ENCODE assay signal across 8 cellular contexts in genomic region chr11:3866206-3866605, GRCh38. TPM values are rescaled to one million over a fixed set of nuclear protein-coding genes. Genes with fewer than 3 reads are reported as not detected.
DNase-seq lines count a peak whose midpoint lies in the region; ATAC-seq and TF ChIP-seq lines count a peak whose summit lies in the region.

No MANE protein-coding gene starts in this region.

- H3K14ac ChIP-seq in mesenchymal stem cell (ENCODE audit: low read length in 2 of 2): no peak overlapping the region

- H3K4me3 ChIP-seq in CD4-positive, alpha-beta memory T cell (ENCODE audit: low read length in 2 of 2): no peak overlapping the region
- H3K4me3 ChIP-seq in mesenchymal stem cell (ENCODE audit: insufficient read depth in 1 of 2, low read depth in 1 of 2, low read length in 2 of 2): no peak overlapping the region

- intact Hi-C loops in CD4-positive, alpha-beta memory T cell (cut with micrococcal nuclease): loop anchor here (5.0 kb wide), 1 partner anchor 41 kb away; no protein-coding TSS in a partner anchor

- no peak overlapping the region for H3K23ac ChIP-seq in mesenchymal stem cell (ENCODE audit: low read length in 2 of 2)

- H3K4ac ChIP-seq in mesenchymal stem cell (ENCODE audit: low read depth in 1 of 2, low read length in 2 of 2): no peak overlapping the region

- H3K9ac ChIP-seq in mesenchymal stem cell (ENCODE audit: low read length): no peak overlapping the region

- H2BK120ac ChIP-seq in mesenchymal stem cell (ENCODE audit: low read depth, low read length): no peak overlapping the region

- H3K27ac ChIP-seq in CD4-positive, alpha-beta memory T cell (ENCODE audit: low read depth, low read length): no peak overlapping the region
- H3K27ac ChIP-seq in mesenchymal stem cell (ENCODE audit: low read length, poor library complexity, severe bottlenecking) (peak overlapping the region; percentile 87), caudate nucleus (ENCODE audit: low read depth, low read length) (no peak overlapping the region), foreskin keratinocyte (no peak overlapping the region)

- H4K91ac ChIP-seq in mesenchymal stem cell (ENCODE audit: low read length): no peak overlapping the region

- no peak for TF ChIP-seq CTCF in foreskin keratinocyte (conservative IDR thresholded peaks at IDR 0.05)

- peaks cover 0 to 2% of the 10 kb centered on the region in 2 donors for H3K36me3 Mint-ChIP-seq in CD4-positive, alpha-beta memory T cell
- peaks cover 0 to 22% of the 10 kb centered on the region in 2 donors for H3K36me3 Mint-ChIP-seq in activated naive CD4-positive, alpha-beta T cell treated with anti-CD3 and anti-CD28 coated beads, Interleukin-2, amount 50 U/mL, for 72 hours

- ATAC-seq in HG03175 (IDR thresholded peaks at IDR 0.05; ENCODE audit: unreplicated experiment) (peak; percentile 56), foreskin keratinocyte (no peak)
- peak in 1 of 2 donors; percentile 29 for ATAC-seq in activated naive CD4-positive, alpha-beta T cell treated with anti-CD3 and anti-CD28 coated beads, Interleukin-2, amount 50 U/mL, for 72 hours

- CTCF ChIA-PET in CD4-positive, alpha-beta memory T cell (lab: Charles Lee; ENCODE audit: partially characterized antibody): interaction anchor here (0.7 to 22.1 kb wide), 5 partner anchors 12 to 207 kb away, joined by 3 to 368 read pairs (median 4); partner anchors contain the start of gene STIM1

- peak overlapping the region; percentile 24 to 92 (median 82) for H3K27ac Mint-ChIP-seq in CD4-positive, alpha-beta memory T cell
- peak overlapping the region; percentile 31 to 45 for H3K27ac Mint-ChIP-seq in activated naive CD4-positive, alpha-beta T cell treated with anti-CD3 and anti-CD28 coated beads, Interleukin-2, amount 50 U/mL, for 72 hours

- H2AK5ac ChIP-seq in mesenchymal stem cell (ENCODE audit: low read length, severe bottlenecking): no peak overlapping the region

- peak overlapping the region; percentile 5 to 80 (median 64) for H3K4me3 Mint-ChIP-seq in CD4-positive, alpha-beta memory T cell

- H2BK5ac ChIP-seq in mesenchymal stem cell (ENCODE audit: low read depth, low read length, poor library complexity, severe bottlenecking): no peak overlapping the region

- peaks cover 21% of the 10 kb centered on the region for H3K79me1 ChIP-seq in mesenchymal stem cell (replicated peaks; ENCODE audit: low read length, poor library complexity, severe bottlenecking)

- H3K36me3 ChIP-seq in CD4-positive, alpha-beta memory T cell (ENCODE audit: insufficient read depth, low read length): no peaks in the 10 kb centered on the region
- H3K36me3 ChIP-seq in mesenchymal stem cell (ENCODE audit: control insufficient read depth in 1 of 2, insufficient read depth in 2 of 2, low read depth in 1 of 2, low read length in 2 of 2): no peaks in the 10 kb centered on the region

- no peak for DNase-seq in CD4-positive, alpha-beta memory T cell
- DNase-seq in activated naive CD4-positive, alpha-beta T cell treated with anti-CD3 and anti-CD28 coated beads, Interleukin-2, amount 50 U/mL, for 72 hours (ENCODE audit: low spot score in 2 of 2): no peak
- peak; percentile 46 for DNase-seq in mesenchymal stem cell
- DNase-seq in caudate nucleus (lab: John Stamatoyannopoulos, UW): no peak
- DNase-seq in foreskin keratinocyte: no peak
- DNase-seq in NCI-H526 treated with DMSO at 0.1 percent for 48 hours (lab: John Stamatoyannopoulos, UW): no peak
- DNase-seq in activated gamma-delta T cell (lab: John Stamatoyannopoulos, UW): no peak

- H3K27me3 ChIP-seq in CD4-positive, alpha-beta memory T cell (ENCODE audit: insufficient read depth, low read length): no peaks in the 10 kb centered on the region
- H3K27me3 ChIP-seq in mesenchymal stem cell (ENCODE audit: control insufficient read depth in 1 of 2, insufficient read depth in 1 of 2, low read length in 2 of 2) (no peaks in the 10 kb centered on the region), foreskin keratinocyte (no peaks in the 10 kb centered on the region)

- no peak overlapping the region for H2AFZ ChIP-seq in mesenchymal stem cell (ENCODE audit: low read depth, low read length)

- H3K4me1 ChIP-seq in CD4-positive, alpha-beta memory T cell (ENCODE audit: insufficient read depth, low read length): peaks cover 91% of the 10 kb centered on the region
- H3K4me1 ChIP-seq in mesenchymal stem cell (ENCODE audit: control insufficient read depth, insufficient read depth, low read depth, low read length) (peaks cover 10% of the 10 kb centered on the region), foreskin keratinocyte (peaks cover 31% of the 10 kb centered on the region)

- H3K9me3 Mint-ChIP-seq in CD4-positive, alpha-beta memory T cell: no peaks in the 10 kb centered on the region
- no peaks in the 10 kb centered on the region for H3K9me3 Mint-ChIP-seq in activated naive CD4-positive, alpha-beta T cell treated with anti-CD3 and anti-CD28 coated beads, Interleukin-2, amount 50 U/mL, for 72 hours

- peaks cover 67 to 99% (median 86%) of the 10 kb centered on the region in 4 donors for H3K4me1 Mint-ChIP-seq in CD4-positive, alpha-beta memory T cell

- H2BK15ac ChIP-seq in mesenchymal stem cell (ENCODE audit: low read depth, poor library complexity, severe bottlenecking): no peak overlapping the region

- WGBS in mesenchymal stem cell: 72% methylated on average over 5 of the region's 5 CpGs

- no peaks in the 10 kb centered on the region for H3K27me3 Mint-ChIP-seq in CD4-positive, alpha-beta memory T cell

- no peak overlapping the region for H3K18ac ChIP-seq in mesenchymal stem cell (ENCODE audit: low read depth in 1 of 2, low read length in 2 of 2)

- no peak overlapping the region for H3K4me2 ChIP-seq in mesenchymal stem cell (ENCODE audit: low read length, poor library complexity, severe bottlenecking)

- no peak overlapping the region for H4K8ac ChIP-seq in mesenchymal stem cell (ENCODE audit: low read length)

- POLR2A ChIA-PET in CD4-positive, alpha-beta memory T cell (lab: Charles Lee; ENCODE audit: partially characterized antibody): interaction anchor here (0.6 to 5.8 kb wide), 5 partner anchors 11 to 84 kb away, joined by 3 to 47 read pairs (median 7); partner anchors contain the start of genes RHOG and STIM1

- no peaks in the 10 kb centered on the region for H3K9me3 ChIP-seq in CD4-positive, alpha-beta memory T cell (ENCODE audit: control insufficient read depth in 1 of 2, low read length in 2 of 2)
- no peaks in the 10 kb centered on the region for H3K9me3 ChIP-seq in mesenchymal stem cell (ENCODE audit: control insufficient read depth, low read length)

- no peak overlapping the region for H2BK12ac ChIP-seq in mesenchymal stem cell (ENCODE audit: low read length in 2 of 2)

RNA-seq across cellular contexts. Expression of gene STIM1, which starts 10.7 kb away (rescaled TPM):
- total RNA-seq in CD4-positive, alpha-beta memory T cell: 10 to 100 TPM; 87.1 to 87.4 TPM
- 10 to 100 TPM; 27.7 to 43.8 TPM for polyA plus RNA-seq in CD4-positive, alpha-beta memory T cell
- total RNA-seq in activated naive CD4-positive, alpha-beta T cell treated with anti-CD3 and anti-CD28 coated beads, Interleukin-2, amount 50 U/mL, for 72 hours: 10 to 100 TPM; 75.8 to 88.8 TPM
- polyA plus RNA-seq in mesenchymal stem cell (2013, experiment 1 of 2): 37.2 TPM
- 35.2 TPM for polyA plus RNA-seq in mesenchymal stem cell (2013, experiment 2 of 2)
- 22.8 and 24.7 TPM in 2 replicates for total RNA-seq in foreskin keratinocyte
- polyA plus RNA-seq in foreskin keratinocyte: 13.0 and 13.6 TPM in 2 replicates

RNA-seq across cellular contexts. Expression of gene RHOG, which starts 25.4 kb away (rescaled TPM):
- total RNA-seq in CD4-positive, alpha-beta memory T cell: 100 to 1,000 TPM in 1 of 2 experiments, 10 to 100 TPM in 1; 99.4 to 103 TPM
- 100 to 1,000 TPM; 124 to 228 TPM for polyA plus RNA-seq in CD4-positive, alpha-beta memory T cell
- total RNA-seq in activated naive CD4-positive, alpha-beta T cell treated with anti-CD3 and anti-CD28 coated beads, Interleukin-2, amount 50 U/mL, for 72 hours: 100 to 1,000 TPM; 109 to 154 TPM
- 77.1 TPM for polyA plus RNA-seq in mesenchymal stem cell (2013, experiment 1 of 2)
- polyA plus RNA-seq in mesenchymal stem cell (2013, experiment 2 of 2): 76.9 TPM
- total RNA-seq in foreskin keratinocyte: 45.9 and 47.2 TPM in 2 replicates
- 82.9 and 88.5 TPM in 2 replicates for polyA plus RNA-seq in foreskin keratinocyte

RNA-seq across cellular contexts. Expression of gene PGAP2, which starts 57.8 kb away (rescaled TPM):
- 10 to 100 TPM; 18.4 to 20.7 TPM for total RNA-seq in CD4-positive, alpha-beta memory T cell
- 10 to 100 TPM; 16.2 to 18.6 TPM for polyA plus RNA-seq in CD4-positive, alpha-beta memory T cell
- 10 to 100 TPM; 27.1 to 33.5 TPM for total RNA-seq in activated naive CD4-positive, alpha-beta T cell treated with anti-CD3 and anti-CD28 coated beads, Interleukin-2, amount 50 U/mL, for 72 hours
- polyA plus RNA-seq in mesenchymal stem cell (2013, experiment 1 of 2): 16.4 TPM
- polyA plus RNA-seq in mesenchymal stem cell (2013, experiment 2 of 2): 15.1 TPM
- total RNA-seq in foreskin keratinocyte: 19.8 and 20.5 TPM in 2 replicates
- 25.5 and 26.8 TPM in 2 replicates for polyA plus RNA-seq in foreskin keratinocyte
